ENCODE assay signal across 7 cellular contexts in genomic region chr1:998905-999796, GRCh38. TPM values are rescaled to one million over a fixed set of nuclear protein-coding genes. Genes with fewer than 3 reads are reported as not detected.
DNase-seq lines count a peak whose midpoint lies in the region; ATAC-seq and TF ChIP-seq lines count a peak whose summit lies in the region.

No MANE protein-coding gene starts in this region.

- H3K4me3 Mint-ChIP-seq in naive thymus-derived CD8-positive, alpha-beta T cell, result peak overlapping the region in 7 of 10 donors; percentile 33 to 79 (median 60)

- CTCF ChIA-PET in PC-3 (lab: Charles Lee), result no interaction called here

- DNase-seq in GM13977 (ENCODE audit: low spot score) (no peak), PC-3 (peak; percentile 65), epithelial cell of esophagus (ENCODE audit: low read depth) (no peak)
- DNase-seq in naive thymus-derived CD8-positive, alpha-beta T cell, result peak in 3 of 10 donors; percentile 25 to 41 (median 34)

- H3K4me3 ChIP-seq in PC-3 (ENCODE audit: low read length) (peak overlapping the region; percentile 93), epithelial cell of esophagus (ENCODE audit: low read length) (peak overlapping the region; percentile 66)

- peaks cover 4% of the 10 kb centered on the region; the same call in 1 of the 2 replicates for H3K4me1 ChIP-seq in PC-3 (ENCODE audit: insufficient read depth, low read length)

- in situ Hi-C loops in GM13977 (cut with MboI; ENCODE audit: low pct_unique_long_range_greater_than_20kb, low sequenced_read_pairs, unreplicated experiment), result no loop called here

- H4K20me1 ChIP-seq in PC-3 (ENCODE audit: low read length), result peaks cover 22% of the 10 kb centered on the region

- H3K27me3 ChIP-seq in PC-3 (ENCODE audit: low read length), result no peaks in the 10 kb centered on the region

- peak overlapping the region; percentile 96 for H3K27ac ChIP-seq in PC-3 (ENCODE audit: low read length)

- no peaks in the 10 kb centered on the region for H3K9me3 Mint-ChIP-seq in naive thymus-derived CD8-positive, alpha-beta T cell

- no TSS peak for BruUV-seq in PC-3 (replicated peaks; lab: Mats Ljungman, UMichigan)

- peaks cover 48% of the 10 kb centered on the region for H3K79me2 ChIP-seq in PC-3 (ENCODE audit: low read length)

- H3K36me3 Mint-ChIP-seq in naive thymus-derived CD8-positive, alpha-beta T cell, result no peaks in the 10 kb centered on the region

- no peaks in the 10 kb centered on the region for H3K36me3 ChIP-seq in PC-3 (ENCODE audit: low read depth, low read length)

- peak overlapping the region in 1 of 10 donors; percentile 43 for H3K27ac Mint-ChIP-seq in naive thymus-derived CD8-positive, alpha-beta T cell

- TF ChIP-seq CTCF in GM13977 (IDR thresholded peaks at IDR 0.05; ENCODE audit: extremely low read depth, insufficient read depth, missing control alignments) (peak; percentile 9), PC-3 (conservative IDR thresholded peaks at IDR 0.05; ENCODE audit: low read depth, low read length) (no peak), epithelial cell of esophagus (IDR thresholded peaks at IDR 0.05; ENCODE audit: insufficient read depth, low read depth, low read length, missing control alignments) (no peak)

- peak overlapping the region; percentile 97 for H3K9ac ChIP-seq in PC-3 (ENCODE audit: low read length)

- peak overlapping the region; percentile 93 for H3K4me2 ChIP-seq in PC-3 (ENCODE audit: low read length)

- POLR2A ChIA-PET in PC-3 (lab: Charles Lee; ENCODE audit: unreplicated experiment), result interaction anchor here (0.5 to 0.7 kb wide), 3 partner anchors 32 to 616 kb away, joined by 3 to 7 read pairs (median 4); partner anchors contain the start of genes MIB2 and PLEKHN1
- POLR2A ChIA-PET in naive thymus-derived CD8-positive, alpha-beta T cell (lab: Charles Lee), result no interaction called here

- H3F3A ChIP-seq in PC-3 (ENCODE audit: low read length, unreplicated experiment), result no peaks in the 10 kb centered on the region

- peaks cover 4 to 50% (median 19%) of the 10 kb centered on the region in 5 donors for H3K27me3 Mint-ChIP-seq in naive thymus-derived CD8-positive, alpha-beta T cell

- intact Hi-C loops in PC-3 (cut with micrococcal nuclease), result no loop called here

- no peaks in the 10 kb centered on the region for H3K9me2 ChIP-seq in PC-3 (replicated peaks; ENCODE audit: low read length)

- H3K4me1 Mint-ChIP-seq in naive thymus-derived CD8-positive, alpha-beta T cell, result peaks cover 9 to 27% (median 18%) of the 10 kb centered on the region in 4 donors

- ATAC-seq in PC-3, result peak; percentile 11
- peak; percentile 24 to 33 for ATAC-seq in naive thymus-derived CD8-positive, alpha-beta T cell
- ATAC-seq in HG03095 (IDR thresholded peaks at IDR 0.05; ENCODE audit: unreplicated experiment), result no peak
- no peak for ATAC-seq in HG02610 (IDR thresholded peaks at IDR 0.05; ENCODE audit: unreplicated experiment)
- no peak for ATAC-seq in GM19023 (IDR thresholded peaks at IDR 0.05; ENCODE audit: unreplicated experiment)

- H3K9me3 ChIP-seq in PC-3 (ENCODE audit: low read length), result no peaks in the 10 kb centered on the region

- H2AFZ ChIP-seq in PC-3 (ENCODE audit: low read length), result no peak overlapping the region

RNA-seq across cellular contexts. Expression of gene HES4, which starts 0.7 kb away (rescaled TPM):
- 233 and 379 TPM in 2 replicates for total RNA-seq in PC-3 (2014; rRNA removed)
- total RNA-seq in naive thymus-derived CD8-positive, alpha-beta T cell, result not detected
- polyA plus RNA-seq in naive thymus-derived CD8-positive, alpha-beta T cell, result under 1 TPM in 1 of 3 donors, not detected in 2; 0.85 TPM

RNA-seq across cellular contexts. Expression of gene ISG15, which starts 14.1 kb away (rescaled TPM):
- 749 and 758 TPM in 2 replicates for total RNA-seq in PC-3 (2014; rRNA removed)
- total RNA-seq in naive thymus-derived CD8-positive, alpha-beta T cell, result 10 to 100 TPM; 30.3 to 30.7 TPM
- 100 to 1,000 TPM; 133 to 220 (median 217) TPM for polyA plus RNA-seq in naive thymus-derived CD8-positive, alpha-beta T cell

RNA-seq across cellular contexts. Expression of gene PERM1, which starts 17.3 kb away (rescaled TPM):
- total RNA-seq in PC-3 (2014; rRNA removed), result 0.47 and 1.1 TPM in 2 replicates
- not detected for total RNA-seq in naive thymus-derived CD8-positive, alpha-beta T cell
- not detected for polyA plus RNA-seq in naive thymus-derived CD8-positive, alpha-beta T cell

RNA-seq across cellular contexts. Expression of gene AGRN, which starts 20.8 kb away (rescaled TPM):
- total RNA-seq in PC-3 (2014; rRNA removed), result 273 and 377 TPM in 2 replicates
- total RNA-seq in naive thymus-derived CD8-positive, alpha-beta T cell, result 1 to 10 TPM; 6.2 to 6.4 TPM
- under 1 TPM; 0.15 to 0.71 (median 0.47) TPM for polyA plus RNA-seq in naive thymus-derived CD8-positive, alpha-beta T cell

RNA-seq across cellular contexts. Expression of gene PLEKHN1, which starts 32.9 kb away (rescaled TPM):
- total RNA-seq in PC-3 (2014; rRNA removed), result 14.0 and 18.3 TPM in 2 replicates
- under 1 TPM; 0.60 to 0.93 TPM for total RNA-seq in naive thymus-derived CD8-positive, alpha-beta T cell
- under 1 TPM in 1 of 3 donors, not detected in 2; 0.19 TPM for polyA plus RNA-seq in naive thymus-derived CD8-positive, alpha-beta T cell

Comparison
In these comparisons a context has a peak if more than half of its experiments do, and no peak if none do; other contexts are left out.
1. ATAC-seq: peak in PC-3 (single experiment) and naive thymus-derived CD8-positive, alpha-beta T cell (2 of 2); none in HG03095 (single experiment), HG02610 (single experiment) and GM19023 (single experiment).
2. RNA of gene HES4, which starts 0.7 kb away (total RNA-seq): 233 to 379 TPM in PC-3; not detected in naive thymus-derived CD8-positive, alpha-beta T cell; every median in the first group is over 100 times any median in the second.
3. RNA of gene ISG15, which starts 14.1 kb away (total RNA-seq): 749 to 758 TPM in PC-3; 30.3 to 30.7 TPM in naive thymus-derived CD8-positive, alpha-beta T cell; every median in the first group is over 10 times any median in the second.